In the genomic region with DNA sequence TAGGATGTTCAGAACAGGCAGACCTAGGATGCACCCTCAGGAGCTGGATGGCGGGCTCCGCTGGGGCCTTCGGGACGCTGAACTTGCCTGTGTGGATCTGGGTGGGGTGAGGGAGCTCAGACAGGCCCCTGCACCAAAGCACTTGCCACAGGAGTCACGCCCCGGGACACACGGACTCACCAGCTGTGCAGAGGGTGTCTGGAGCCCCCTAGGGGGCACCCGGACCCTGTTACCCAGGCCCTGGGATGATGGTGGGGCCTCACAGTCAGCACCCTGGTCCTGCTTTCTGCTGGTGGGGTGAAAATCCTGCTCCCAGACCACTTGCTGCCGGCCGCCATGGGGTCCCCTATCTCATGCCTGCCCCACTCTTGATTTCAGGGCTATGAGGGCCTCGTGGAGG, we compare ENCODE assay signal across 19 cellular contexts. TPM values are rescaled to one million over a fixed set of nuclear protein-coding genes. Genes with fewer than 3 reads are reported as not detected.
"Had no signal": no experiment of that assay in that cellular context is flagged by ENCODE, and none has a peak within 500 bp of the region (broad histone marks: within the 10 kb centered on the region; RNA-seq: fewer than 3 reads in every experiment).

No MANE protein-coding gene starts in this region.

- H3K4me1 ChIP-seq: psoas muscle had no signal

- DNase-seq: activated CD4-positive, alpha-beta memory T cell treated with anti-CD3 and anti-CD28 coated beads for 36 hours; activated CD4-positive, alpha-beta T cell treated with anti-CD3 and anti-CD28 coated beads for 4 hours; activated CD8-positive, alpha-beta memory T cell treated with anti-CD3 and anti-CD28 coated beads, Interleukin-2, amount 10 ng/mL, durations not matched to agents 7 days and 5 days; effector CD8-positive, alpha-beta T cell; esophagus squamous epithelium; mesenchymal stem cell; naive thymus-derived CD8-positive, alpha-beta T cell; ovary; psoas muscle; stimulated activated CD4-positive, alpha-beta T cell treated with anti-CD3 and anti-CD28 coated beads, Interleukin-4, amount 100 ng/mL, for 4 hours; testis had no signal

- H3K4me2 ChIP-seq: smooth muscle cell had no signal

- H3K4me3 Mint-ChIP-seq: activated CD4-positive, alpha-beta memory T cell treated with anti-CD3 and anti-CD28 coated beads for 36 hours; activated CD8-positive, alpha-beta memory T cell treated with anti-CD3 and anti-CD28 coated beads, Interleukin-2, amount 10 ng/mL, durations not matched to agents 7 days and 5 days; activated naive CD8-positive, alpha-beta T cell; naive thymus-derived CD8-positive, alpha-beta T cell; stimulated activated memory B cell treated with anti-CD40 and anti-IgM and Interleukin-4, amounts not matched to agents 10 μg/mL and 1 μg/mL and 100 μg/mL, for 72 hours; type B pancreatic cell; WTC11 had no signal

- H3K27ac Mint-ChIP-seq: activated CD4-positive, alpha-beta memory T cell treated with anti-CD3 and anti-CD28 coated beads for 36 hours; activated CD8-positive, alpha-beta memory T cell treated with anti-CD3 and anti-CD28 coated beads, Interleukin-2, amount 10 ng/mL, durations not matched to agents 7 days and 5 days; activated naive CD8-positive, alpha-beta T cell; stimulated activated memory B cell treated with anti-CD40 and anti-IgM and Interleukin-4, amounts not matched to agents 10 μg/mL and 1 μg/mL and 100 μg/mL, for 72 hours; type B pancreatic cell had no signal

- H3K27ac ChIP-seq: esophagus squamous epithelium, ovary, psoas muscle, testis had no signal

- H3K9me3 Mint-ChIP-seq: activated CD4-positive, alpha-beta memory T cell treated with anti-CD3 and anti-CD28 coated beads for 36 hours; naive thymus-derived CD8-positive, alpha-beta T cell; stimulated activated memory B cell treated with anti-CD40 and anti-IgM and Interleukin-4, amounts not matched to agents 10 μg/mL and 1 μg/mL and 100 μg/mL, for 72 hours; type B pancreatic cell; WTC11 had no signal

- ATAC-seq: activated CD8-positive, alpha-beta memory T cell treated with anti-CD3 and anti-CD28 coated beads, Interleukin-2, amount 10 ng/mL, durations not matched to agents 7 days and 5 days; naive thymus-derived CD8-positive, alpha-beta T cell; psoas muscle; sciatic nerve; stimulated activated memory B cell treated with anti-CD40 and anti-IgM and Interleukin-4, amounts not matched to agents 10 μg/mL and 1 μg/mL and 100 μg/mL, for 72 hours; WTC11 had no signal

- H3K4me3 ChIP-seq: esophagus squamous epithelium, ovary, psoas muscle, smooth muscle cell, testis had no signal

- H3K27me3 ChIP-seq: esophagus squamous epithelium, ovary, testis had no signal

- H3K27me3 Mint-ChIP-seq: activated CD4-positive, alpha-beta memory T cell treated with anti-CD3 and anti-CD28 coated beads for 36 hours; activated CD8-positive, alpha-beta memory T cell treated with anti-CD3 and anti-CD28 coated beads, Interleukin-2, amount 10 ng/mL, durations not matched to agents 7 days and 5 days; activated naive CD8-positive, alpha-beta T cell; naive thymus-derived CD8-positive, alpha-beta T cell; stimulated activated memory B cell treated with anti-CD40 and anti-IgM and Interleukin-4, amounts not matched to agents 10 μg/mL and 1 μg/mL and 100 μg/mL, for 72 hours; type B pancreatic cell had no signal

- H3K36me3 ChIP-seq: ovary had no signal

- H3K9me3 ChIP-seq: esophagus squamous epithelium, ovary, psoas muscle, testis had no signal

- H3K4me1 Mint-ChIP-seq: activated CD8-positive, alpha-beta memory T cell treated with anti-CD3 and anti-CD28 coated beads, Interleukin-2, amount 10 ng/mL, durations not matched to agents 7 days and 5 days; WTC11 had no signal

RNA-seq across cellular contexts. Expression of a gene that starts 25.0 kb away (rescaled TPM):
- total RNA-seq: activated CD4-positive, alpha-beta memory T cell treated with anti-CD3 and anti-CD28 coated beads for 36 hours; esophagus squamous epithelium; naive thymus-derived CD8-positive, alpha-beta T cell; ovary had no signal

RNA-seq across cellular contexts. Expression of a gene that starts 48.9 kb away (rescaled TPM):
- total RNA-seq: activated CD4-positive, alpha-beta memory T cell treated with anti-CD3 and anti-CD28 coated beads for 36 hours; activated CD8-positive, alpha-beta memory T cell treated with anti-CD3 and anti-CD28 coated beads, Interleukin-2, amount 10 ng/mL, durations not matched to agents 7 days and 5 days; cerebellum; esophagus squamous epithelium; mucosa of gallbladder; naive thymus-derived CD8-positive, alpha-beta T cell; ovary; psoas muscle; sciatic nerve; smooth muscle cell; WTC11 had no signal
